Comparison of ENCODE assay signal across 8 cellular contexts in the genomic region with DNA sequence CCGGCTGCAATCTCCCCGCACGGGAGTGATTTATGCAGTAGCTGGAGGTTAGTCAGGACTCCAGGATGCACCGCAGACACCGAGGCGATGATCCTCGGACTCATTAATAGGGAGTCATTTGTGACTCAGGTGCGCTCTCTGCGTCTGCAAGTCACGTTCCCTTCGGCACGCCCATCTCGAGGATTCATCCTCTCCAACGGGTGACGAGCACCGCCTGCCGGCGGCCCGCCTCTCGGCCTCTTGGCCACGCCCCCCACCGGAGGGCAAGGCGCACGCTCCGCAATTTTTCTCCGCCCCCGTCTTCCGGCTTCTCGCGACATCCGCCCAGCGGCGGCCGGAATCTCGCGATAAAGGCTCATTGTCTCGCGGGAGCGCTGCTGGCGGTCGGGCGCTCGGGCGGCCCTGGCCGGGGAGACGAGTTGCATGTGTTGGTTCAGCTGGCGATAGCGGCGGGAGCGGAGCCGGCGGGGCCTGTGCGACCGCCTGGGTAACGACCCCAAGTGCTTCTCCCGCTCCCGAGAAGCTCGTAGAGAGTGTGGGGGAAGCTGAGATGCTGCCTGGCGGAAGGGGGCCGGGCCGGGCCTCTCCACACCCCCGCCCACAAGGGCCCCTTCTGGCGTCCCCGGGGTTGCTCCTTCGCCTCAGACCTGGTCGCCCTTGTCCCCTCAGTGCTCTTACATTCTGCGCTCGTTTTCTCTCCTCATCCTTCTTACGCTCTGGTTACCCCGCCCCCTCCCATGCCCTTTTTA. TPM values are rescaled to one million over a fixed set of nuclear protein-coding genes. Genes with fewer than 3 reads are reported as not detected.
DNase-seq lines count a peak whose midpoint lies in the region; ATAC-seq and TF ChIP-seq lines count a peak whose summit lies in the region.

A gene with protein sequence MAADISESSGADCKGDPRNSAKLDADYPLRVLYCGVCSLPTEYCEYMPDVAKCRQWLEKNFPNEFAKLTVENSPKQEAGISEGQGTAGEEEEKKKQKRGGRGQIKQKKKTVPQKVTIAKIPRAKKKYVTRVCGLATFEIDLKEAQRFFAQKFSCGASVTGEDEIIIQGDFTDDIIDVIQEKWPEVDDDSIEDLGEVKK (plus strand): TSS at position 361 of the 749 bp plus-strand sequence. CDS start 878 bp downstream, outside the sequence.

- no peaks in the 10 kb centered on the region for H3K9me3 Mint-ChIP-seq in CD4-positive, CD25-positive, alpha-beta regulatory T cell

- peaks cover 28% of the 10 kb centered on the region for H3K36me3 Mint-ChIP-seq in CD4-positive, CD25-positive, alpha-beta regulatory T cell

- H3K27me3 Mint-ChIP-seq in CD4-positive, CD25-positive, alpha-beta regulatory T cell, result no peaks in the 10 kb centered on the region

- no peaks in the 10 kb centered on the region for H3K27me3 ChIP-seq in CD4-positive, CD25-positive, alpha-beta regulatory T cell (ENCODE audit: control insufficient read depth, insufficient read depth, low read length)
- no peaks in the 10 kb centered on the region for H3K27me3 ChIP-seq in left lung

- peaks cover 20 to 60% (median 43%) of the 10 kb centered on the region in 4 donors for H3K4me1 Mint-ChIP-seq in CD4-positive, CD25-positive, alpha-beta regulatory T cell

- peak within 1 kb of the TSS; percentile 84 for H3K4me3 ChIP-seq in CD4-positive, CD25-positive, alpha-beta regulatory T cell (ENCODE audit: low read depth, low read length)
- peak within 1 kb of the TSS; percentile 64 to 89 for H3K4me3 ChIP-seq in left lung

- H3K36me3 ChIP-seq in CD4-positive, CD25-positive, alpha-beta regulatory T cell (ENCODE audit: control insufficient read depth, insufficient read depth, low read length), result peaks cover 28% of the 10 kb centered on the region
- peaks cover 0 to 35% of the 10 kb centered on the region in 2 donors for H3K36me3 ChIP-seq in left lung

- no peaks in the 10 kb centered on the region for H3K9me3 ChIP-seq in CD4-positive, CD25-positive, alpha-beta regulatory T cell (ENCODE audit: control insufficient read depth in 2 of 2, low read length in 2 of 2)
- H3K9me3 ChIP-seq in left lung, result no peaks in the 10 kb centered on the region

- peak within 1 kb of the TSS; percentile 91 to 98 (median 96) for H3K4me3 Mint-ChIP-seq in CD4-positive, CD25-positive, alpha-beta regulatory T cell

- peak; percentile 93 to 96 for ATAC-seq in CD4-positive, CD25-positive, alpha-beta regulatory T cell (ENCODE audit: low read depth in 2 of 2)
- ATAC-seq in GM19395 (IDR thresholded peaks at IDR 0.05; ENCODE audit: unreplicated experiment) (peak; percentile 93), HG03565 (IDR thresholded peaks at IDR 0.05; ENCODE audit: unreplicated experiment) (peak; percentile 94), left lung (peak; percentile 99)

- TF ChIP-seq CTCF in left lung (IDR thresholded peaks at IDR 0.05), result peak; percentile 61 to 86

- peak; percentile 99 to 100 (median 99) for DNase-seq in CD4-positive, CD25-positive, alpha-beta regulatory T cell
- DNase-seq in NCI-H748 treated with DMSO at 0.1 percent for 48 hours (lab: John Stamatoyannopoulos, UW) (peak; percentile 95), dermis blood vessel endothelial cell (peak; percentile 98), left lung (peak; percentile 98 to 99)
- DNase-seq in activated CD4-positive, alpha-beta T cell treated with anti-CD3 and anti-CD28 coated beads, Interleukin-2, amount 50 U/mL, for 4 hours, result peak; percentile 99
- DNase-seq in stimulated activated CD4-positive, alpha-beta T cell treated with anti-CD3 and anti-CD28 coated beads, Interleukin-2, amount 100 ng/mL, for 48 hours, result peak; percentile 99 to 100

- intact Hi-C loops in left lung (cut with DNase I), result loop anchor here in 1 of 2 donors (5.0 kb wide), 1 partner anchor 115 kb away; no protein-coding TSS in a partner anchor

- H3K27ac Mint-ChIP-seq in CD4-positive, CD25-positive, alpha-beta regulatory T cell, result peak within 1 kb of the TSS; percentile 90 to 99 (median 97)

- H3K27ac ChIP-seq in CD4-positive, CD25-positive, alpha-beta regulatory T cell (ENCODE audit: insufficient read depth, low read length, poor library complexity, severe bottlenecking), result peak within 1 kb of the TSS; percentile 84
- H3K27ac ChIP-seq in left lung, result peak within 1 kb of the TSS; percentile 78 to 84

- H3K4me1 ChIP-seq in CD4-positive, CD25-positive, alpha-beta regulatory T cell (ENCODE audit: control insufficient read depth, insufficient read depth, low read length, poor library complexity, severe bottlenecking), result peaks cover 25% of the 10 kb centered on the region
- peaks cover 7 to 39% of the 10 kb centered on the region in 2 donors for H3K4me1 ChIP-seq in left lung

RNA-seq across cellular contexts. Expression of the gene that starts here (rescaled TPM):
- total RNA-seq in CD4-positive, CD25-positive, alpha-beta regulatory T cell, result 32.7 TPM
- polyA plus RNA-seq in CD4-positive, CD25-positive, alpha-beta regulatory T cell, result 10 to 100 TPM; 60.8 to 72.0 (median 64.7) TPM
- total RNA-seq in dermis blood vessel endothelial cell, result 27.1 and 39.8 TPM in 2 replicates
- total RNA-seq in left lung, result 10 to 100 TPM; 35.7 to 36.5 TPM

Comparison
In these comparisons a context has a peak if more than half of its experiments do, and no peak if none do; other contexts are left out.
1. Peak in every context shown above with its lines: DNase-seq, ATAC-seq, H3K4me3 ChIP-seq and H3K27ac ChIP-seq.